Comparison of ENCODE assay signal across 1 cellular context in genomic region chr18:22221350-22221749, GRCh38.
TF ChIP-seq lines count a peak whose summit lies in the region.

No MANE protein-coding gene starts in this region.

TF ChIP-seq in WTC11, 78 proteins besides CTCF, POLR2A, EP300 and RAD21 (continued from another document):
- TF ChIP-seq FOXJ3 (CRISPR knock-in tag; IDR thresholded peaks at IDR 0.05; ENCODE audit: borderline replicate concordance) (no peak), ETV6 (CRISPR knock-in tag; IDR thresholded peaks at IDR 0.05) (no peak), NR1H2 (CRISPR knock-in tag; IDR thresholded peaks at IDR 0.05) (no peak), ZNF219 (CRISPR knock-in tag; IDR thresholded peaks at IDR 0.05; ENCODE audit: borderline replicate concordance) (no peak), ATF3 (CRISPR knock-in tag; conservative IDR thresholded peaks at IDR 0.05) (no peak), ZNF232 (CRISPR knock-in tag; IDR thresholded peaks at IDR 0.05) (no peak), MXD4 (CRISPR knock-in tag; IDR thresholded peaks at IDR 0.05; ENCODE audit: borderline replicate concordance) (no peak), ZBTB43 (CRISPR knock-in tag; IDR thresholded peaks at IDR 0.05) (no peak), ZNF281 (CRISPR knock-in tag; IDR thresholded peaks at IDR 0.05) (no peak), NFATC4 (CRISPR knock-in tag; IDR thresholded peaks at IDR 0.05) (no peak), CREB1 (CRISPR knock-in tag; IDR thresholded peaks at IDR 0.05) (no peak), JAZF1 (CRISPR knock-in tag; IDR thresholded peaks at IDR 0.05) (no peak)
